15 cellular contexts compared by ENCODE assay signal in genomic region chr20:5580940-5581708, GRCh38. TPM values are rescaled to one million over a fixed set of nuclear protein-coding genes. Genes with fewer than 3 reads are reported as not detected.
DNase-seq lines count a peak whose midpoint lies in the region; TF ChIP-seq lines count a peak whose summit lies in the region.
"Had no signal": no experiment of that assay in that cellular context is flagged by ENCODE, and none has a peak within 500 bp of the region (broad histone marks: within the 10 kb centered on the region; RNA-seq: fewer than 3 reads in every experiment).

No MANE protein-coding gene starts in this region.

- no peak for DNase-seq in activated naive CD4-positive, alpha-beta T cell treated with anti-CD3 and anti-CD28 coated beads, Interleukin-2, amount 10 ng/mL, durations not matched to agents 7 days and 5 days
- DNase-seq in activated naive CD4-positive, alpha-beta T cell treated with anti-CD3 and anti-CD28 coated beads, Interleukin-2, amount 50 U/mL, for 16 hours: no peak
- DNase-seq in head of caudate nucleus: peak in 25 of 42 donors; percentile 12 to 79 (median 43)
- peak; percentile 60 to 82 for DNase-seq in trophoblast cell
- no peak for DNase-seq in dorsolateral prefrontal cortex
- DNase-seq in amniotic stem cell (lab: John Stamatoyannopoulos, UW): no peak
- no peak for DNase-seq in NCI-H2171 (lab: John Stamatoyannopoulos, UW)
- DNase-seq: BE2C; CD4-positive, alpha-beta memory T cell; COR-L47; DMS153; DMS79 treated with DMSO at 0.1 percent for 48 hours; EL had no signal

- no peak for TF ChIP-seq CTCF in dorsolateral prefrontal cortex (IDR thresholded peaks at IDR 0.05 in 54 of 56, conservative IDR thresholded peaks at IDR 0.05 in 2 of 56; ENCODE audit: low read depth in 1 of 56, partially characterized antibody in 56 of 56)

- no peaks in the 10 kb centered on the region for H3K9me3 ChIP-seq in trophoblast cell (ENCODE audit: insufficient read depth, low read depth, low read length)
- H3K9me3 ChIP-seq: BE2C had no signal

- no peak overlapping the region for H2AK5ac ChIP-seq in trophoblast cell (ENCODE audit: low read length)

- H3K4me1 ChIP-seq in trophoblast cell (ENCODE audit: control insufficient read depth in 1 of 2, insufficient read depth in 2 of 2, low read length in 2 of 2): no peaks in the 10 kb centered on the region
- H3K4me1 ChIP-seq: BE2C had no signal

- H3K4me3 ChIP-seq in trophoblast cell (ENCODE audit: low read depth, low read length) (no peak overlapping the region), dorsolateral prefrontal cortex (no peak overlapping the region)

- H3K27ac ChIP-seq in trophoblast cell (ENCODE audit: low read depth, low read length) (no peak overlapping the region), dorsolateral prefrontal cortex (peak overlapping the region in 1 of 59 donors; percentile 19)
- H3K27ac ChIP-seq: C4-2B, HL-60 had no signal

- H4K12ac ChIP-seq in trophoblast cell (ENCODE audit: low read depth, low read length): no peak overlapping the region

- no peak overlapping the region for H3K4me2 ChIP-seq in trophoblast cell (ENCODE audit: low read length)

- no peak overlapping the region for H2AFZ ChIP-seq in trophoblast cell (ENCODE audit: insufficient read depth, low read length, poor library complexity)

- H3K27ac Mint-ChIP-seq in activated naive CD4-positive, alpha-beta T cell treated with anti-CD3 and anti-CD28 coated beads, Interleukin-2, amount 10 ng/mL, durations not matched to agents 7 days and 5 days: peak overlapping the region; percentile 37

- H3K9me3 Mint-ChIP-seq in activated naive CD4-positive, alpha-beta T cell treated with anti-CD3 and anti-CD28 coated beads, Interleukin-2, amount 10 ng/mL, durations not matched to agents 7 days and 5 days: no peaks in the 10 kb centered on the region
- H3K9me3 Mint-ChIP-seq: CD4-positive, alpha-beta memory T cell had no signal

- peaks cover 41% of the 10 kb centered on the region for H3K36me3 Mint-ChIP-seq in activated naive CD4-positive, alpha-beta T cell treated with anti-CD3 and anti-CD28 coated beads, Interleukin-2, amount 10 ng/mL, durations not matched to agents 7 days and 5 days

- H3K23ac ChIP-seq in trophoblast cell (ENCODE audit: low read length): no peak overlapping the region

- no peak overlapping the region for H3K4me3 Mint-ChIP-seq in activated naive CD4-positive, alpha-beta T cell treated with anti-CD3 and anti-CD28 coated beads, Interleukin-2, amount 10 ng/mL, durations not matched to agents 7 days and 5 days
- H3K4me3 Mint-ChIP-seq: CD4-positive, alpha-beta memory T cell had no signal

- CTCF ChIA-PET in activated naive CD4-positive, alpha-beta T cell treated with anti-CD3 and anti-CD28 coated beads, Interleukin-2, amount 10 ng/mL, durations not matched to agents 7 days and 5 days (lab: Charles Lee): interaction anchor here (0.8 to 1.1 kb wide), 2 partner anchors 11 to 13 kb away, joined by 5 read pairs; no protein-coding TSS in a partner anchor

- no peak overlapping the region for H4K8ac ChIP-seq in trophoblast cell (ENCODE audit: low read depth, low read length)

- H3K79me1 ChIP-seq in trophoblast cell (ENCODE audit: low read length): no peaks in the 10 kb centered on the region

- H3K18ac ChIP-seq in trophoblast cell (ENCODE audit: low read length): no peak overlapping the region

- intact Hi-C loops in head of caudate nucleus (cut with DNase I) (no loop called here), dorsolateral prefrontal cortex (cut with DNase I) (no loop called here)

- no peaks in the 10 kb centered on the region for H3K27me3 Mint-ChIP-seq in activated naive CD4-positive, alpha-beta T cell treated with anti-CD3 and anti-CD28 coated beads, Interleukin-2, amount 10 ng/mL, durations not matched to agents 7 days and 5 days
- H3K27me3 Mint-ChIP-seq: CD4-positive, alpha-beta memory T cell had no signal

- H3K36me3 ChIP-seq in trophoblast cell (ENCODE audit: control insufficient read depth in 1 of 2, insufficient read depth in 2 of 2, low read length in 2 of 2): peaks cover 9 to 13% of the 10 kb centered on the region in 2 experiments

- H3K4me1 Mint-ChIP-seq in activated naive CD4-positive, alpha-beta T cell treated with anti-CD3 and anti-CD28 coated beads, Interleukin-2, amount 10 ng/mL, durations not matched to agents 7 days and 5 days: peaks cover 13% of the 10 kb centered on the region

- WGBS in trophoblast cell (ENCODE audit: extremely low coverage, insufficient coverage, insufficient read length): no CpG with 5 or more reads among the region's 5 CpGs

- H3K79me2 ChIP-seq in trophoblast cell (ENCODE audit: control insufficient read depth, insufficient read depth, low read length, poor library complexity): no peaks in the 10 kb centered on the region

- H4K91ac ChIP-seq in trophoblast cell (ENCODE audit: low read depth, low read length): no peak overlapping the region

- H2BK120ac ChIP-seq in trophoblast cell (ENCODE audit: insufficient read depth, low read length, poor library complexity): no peak overlapping the region

- H2BK5ac ChIP-seq in trophoblast cell (ENCODE audit: low read depth, low read length, poor library complexity): no peak overlapping the region

- H3K9ac ChIP-seq in trophoblast cell (ENCODE audit: low read length): no peak overlapping the region

- H2BK12ac ChIP-seq in trophoblast cell (ENCODE audit: low read length): no peak overlapping the region

- H3K27me3 ChIP-seq in trophoblast cell (ENCODE audit: insufficient read depth, low read length): no peaks in the 10 kb centered on the region
- H3K27me3 ChIP-seq in dorsolateral prefrontal cortex: no peaks in the 10 kb centered on the region
- H3K27me3 ChIP-seq: BE2C had no signal

- H3K14ac ChIP-seq in trophoblast cell (ENCODE audit: low read length): no peak overlapping the region

- H3K4ac ChIP-seq in trophoblast cell (ENCODE audit: low read depth, low read length): no peak overlapping the region

RNA-seq across cellular contexts. Expression of gene GPCPD1, which starts 29.7 kb away (rescaled TPM):
- polyA plus RNA-seq in trophoblast cell (2013): 7.4 and 8.0 TPM in 2 replicates
- total RNA-seq in dorsolateral prefrontal cortex: 10 to 100 TPM; 16.8 to 66.9 (median 33.2) TPM

Comparison
In these comparisons a context has a peak if more than half of its experiments do, and no peak if none do; other contexts are left out.
1. DNase-seq: peak in head of caudate nucleus (25 of 42) and trophoblast cell (2 of 2); none in activated naive CD4-positive, alpha-beta T cell treated with anti-CD3 and anti-CD28 coated beads, Interleukin-2, amount 10 ng/mL, durations not matched to agents 7 days and 5 days (single experiment), activated naive CD4-positive, alpha-beta T cell treated with anti-CD3 and anti-CD28 coated beads, Interleukin-2, amount 50 U/mL, for 16 hours (single experiment), dorsolateral prefrontal cortex (0 of 10), amniotic stem cell (single experiment) and NCI-H2171 (single experiment).